16 cellular contexts compared by ENCODE assay signal in the genomic region with DNA sequence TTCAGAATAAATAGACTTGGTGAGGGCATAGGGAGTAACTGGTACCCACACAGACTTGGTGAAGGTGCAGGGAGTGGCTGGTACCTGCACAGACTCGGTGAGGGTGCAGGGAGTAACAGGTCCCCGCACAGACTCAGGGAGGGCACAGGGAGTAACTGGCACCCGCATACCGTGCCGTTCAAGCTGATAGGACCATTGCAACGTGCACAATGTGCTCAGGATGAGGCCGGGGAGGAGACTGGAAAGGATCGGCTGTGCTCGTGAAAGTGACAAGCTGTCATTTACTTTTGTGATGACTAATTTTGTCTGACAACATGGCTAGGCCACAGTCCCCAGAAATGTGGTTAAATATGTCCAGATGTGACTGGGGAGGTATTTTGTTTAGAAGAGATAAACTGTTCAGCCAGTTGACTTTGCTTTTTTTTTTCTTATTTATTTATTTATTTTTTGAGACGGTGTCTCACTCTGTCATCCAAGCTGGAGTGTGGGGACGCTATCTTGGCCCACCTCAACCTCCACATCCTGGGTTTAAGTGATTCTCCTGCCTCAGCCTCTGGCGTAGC.
DNase-seq lines count a peak whose midpoint lies in the region; ATAC-seq lines count a peak whose summit lies in the region.
"Had no signal": no experiment of that assay in that cellular context is flagged by ENCODE, and none has a peak within 500 bp of the region (broad histone marks: within the 10 kb centered on the region; RNA-seq: fewer than 3 reads in every experiment).

No MANE protein-coding gene starts in this region.

- intact Hi-C loops in CD4-positive, alpha-beta memory T cell (cut with micrococcal nuclease) = no loop called here

- no peak overlapping the region for H3K4me3 Mint-ChIP-seq in activated T-cell treated with anti-CD3 and anti-CD28 coated beads, Interleukin-2, amount 50 U/mL, for 72 hours
- H3K4me3 Mint-ChIP-seq in activated CD4-positive, alpha-beta memory T cell treated with anti-CD3 and anti-CD28 coated beads, Interleukin-2, amount 10 ng/mL, durations not matched to agents 7 days and 5 days = no peak overlapping the region
- no peak overlapping the region for H3K4me3 Mint-ChIP-seq in stimulated activated naive CD8-positive, alpha-beta T cell treated with anti-CD3 and anti-CD28 coated beads, Interleukin-15, amount 100 ng/mL, for 72 hours
- H3K4me3 Mint-ChIP-seq in CD4-positive, alpha-beta memory T cell = no peak overlapping the region

- no peaks in the 10 kb centered on the region for H3K9me3 ChIP-seq in CD4-positive, alpha-beta memory T cell (ENCODE audit: control insufficient read depth in 1 of 2, low read length in 2 of 2)
- H3K9me3 ChIP-seq: SJCRH30 had no signal

- H3K9me3 Mint-ChIP-seq in activated T-cell treated with anti-CD3 and anti-CD28 coated beads, Interleukin-2, amount 50 U/mL, for 72 hours = no peaks in the 10 kb centered on the region
- no peaks in the 10 kb centered on the region for H3K9me3 Mint-ChIP-seq in activated CD4-positive, alpha-beta memory T cell treated with anti-CD3 and anti-CD28 coated beads, Interleukin-2, amount 10 ng/mL, durations not matched to agents 7 days and 5 days
- H3K9me3 Mint-ChIP-seq in stimulated activated naive CD8-positive, alpha-beta T cell treated with anti-CD3 and anti-CD28 coated beads, Interleukin-15, amount 100 ng/mL, for 72 hours = no peaks in the 10 kb centered on the region
- H3K9me3 Mint-ChIP-seq in CD4-positive, alpha-beta memory T cell = no peaks in the 10 kb centered on the region

- H3K27ac ChIP-seq in CD4-positive, alpha-beta memory T cell (ENCODE audit: low read depth, low read length) = no peak overlapping the region
- H3K27ac ChIP-seq: HL-60, SJCRH30 had no signal

- no peak overlapping the region for H3K27ac Mint-ChIP-seq in activated T-cell treated with anti-CD3 and anti-CD28 coated beads, Interleukin-2, amount 50 U/mL, for 72 hours
- H3K27ac Mint-ChIP-seq in activated CD4-positive, alpha-beta memory T cell treated with anti-CD3 and anti-CD28 coated beads, Interleukin-2, amount 10 ng/mL, durations not matched to agents 7 days and 5 days = no peak overlapping the region
- no peak overlapping the region for H3K27ac Mint-ChIP-seq in stimulated activated naive CD8-positive, alpha-beta T cell treated with anti-CD3 and anti-CD28 coated beads, Interleukin-15, amount 100 ng/mL, for 72 hours
- no peak overlapping the region for H3K27ac Mint-ChIP-seq in CD4-positive, alpha-beta memory T cell

- H3K36me3 ChIP-seq in CD4-positive, alpha-beta memory T cell (ENCODE audit: insufficient read depth, low read length) = no peaks in the 10 kb centered on the region
- H3K36me3 ChIP-seq: SJCRH30 had no signal

- H3K4me1 Mint-ChIP-seq in activated T-cell treated with anti-CD3 and anti-CD28 coated beads, Interleukin-2, amount 50 U/mL, for 72 hours (ENCODE audit: low read depth) = peaks cover 12% of the 10 kb centered on the region
- H3K4me1 Mint-ChIP-seq in activated CD4-positive, alpha-beta memory T cell treated with anti-CD3 and anti-CD28 coated beads, Interleukin-2, amount 10 ng/mL, durations not matched to agents 7 days and 5 days = peaks cover 12% of the 10 kb centered on the region
- peaks cover 15% of the 10 kb centered on the region for H3K4me1 Mint-ChIP-seq in stimulated activated naive CD8-positive, alpha-beta T cell treated with anti-CD3 and anti-CD28 coated beads, Interleukin-15, amount 100 ng/mL, for 72 hours
- H3K4me1 Mint-ChIP-seq in CD4-positive, alpha-beta memory T cell = peaks cover 1 to 20% (median 6%) of the 10 kb centered on the region in 4 donors

- H3K27me3 Mint-ChIP-seq in activated T-cell treated with anti-CD3 and anti-CD28 coated beads, Interleukin-2, amount 50 U/mL, for 72 hours (ENCODE audit: low read depth) = no peaks in the 10 kb centered on the region
- H3K27me3 Mint-ChIP-seq in activated CD4-positive, alpha-beta memory T cell treated with anti-CD3 and anti-CD28 coated beads, Interleukin-2, amount 10 ng/mL, durations not matched to agents 7 days and 5 days = no peaks in the 10 kb centered on the region
- H3K27me3 Mint-ChIP-seq in stimulated activated naive CD8-positive, alpha-beta T cell treated with anti-CD3 and anti-CD28 coated beads, Interleukin-15, amount 100 ng/mL, for 72 hours = no peaks in the 10 kb centered on the region
- no peaks in the 10 kb centered on the region for H3K27me3 Mint-ChIP-seq in CD4-positive, alpha-beta memory T cell

- no peaks in the 10 kb centered on the region for H3K27me3 ChIP-seq in CD4-positive, alpha-beta memory T cell (ENCODE audit: insufficient read depth, low read length)
- H3K27me3 ChIP-seq: SJCRH30 had no signal

- peak; percentile 9 to 17 for DNase-seq in activated T-cell treated with anti-CD3 and anti-CD28 coated beads, Interleukin-2, amount 50 U/mL, for 72 hours
- DNase-seq in activated T-cell treated with anti-CD3 and anti-CD28 coated beads for 4 hours (no peak), OCI-M1 (lab: John Stamatoyannopoulos, UW) (peak; percentile 91), cerebellar nuclear complex (lab: John Stamatoyannopoulos, UW) (no peak)
- peak; percentile 25 for DNase-seq in activated CD4-positive, alpha-beta memory T cell treated with anti-CD3 and anti-CD28 coated beads, Interleukin-2, amount 10 ng/mL, durations not matched to agents 7 days and 5 days
- DNase-seq in stimulated activated naive CD8-positive, alpha-beta T cell treated with anti-CD3 and anti-CD28 coated beads, Interleukin-15, amount 100 ng/mL, for 72 hours = no peak
- DNase-seq in CD4-positive, alpha-beta memory T cell = no peak
- DNase-seq: C1 segment of cervical spinal cord, DMS 273 treated with DMSO at 0.1 percent for 48 hours, GDM1, HCEC 1CT, NCI-H187, NCI-H526 treated with DMSO at 0.1 percent for 48 hours had no signal

- CTCF ChIA-PET in activated CD4-positive, alpha-beta memory T cell treated with anti-CD3 and anti-CD28 coated beads, Interleukin-2, amount 10 ng/mL, durations not matched to agents 7 days and 5 days (lab: Charles Lee) = interaction anchor here (0.6 kb wide), 1 partner anchor 80 kb away, joined by 4 read pairs; no protein-coding TSS in a partner anchor
- CTCF ChIA-PET in CD4-positive, alpha-beta memory T cell (lab: Charles Lee; ENCODE audit: partially characterized antibody) = interaction anchor here (0.8 kb wide), 1 partner anchor 14 kb away, joined by 3 read pairs; no protein-coding TSS in a partner anchor

- no peaks in the 10 kb centered on the region for H3K4me1 ChIP-seq in CD4-positive, alpha-beta memory T cell (ENCODE audit: insufficient read depth, low read length)
- H3K4me1 ChIP-seq: SJCRH30 had no signal

- ATAC-seq in activated T-cell treated with anti-CD3 and anti-CD28 coated beads, Interleukin-2, amount 50 U/mL, for 72 hours (replicated peaks in 1 of 2) = peak; percentile 72 to 83
- ATAC-seq in stimulated activated naive CD8-positive, alpha-beta T cell treated with anti-CD3 and anti-CD28 coated beads, Interleukin-15, amount 100 ng/mL, for 72 hours = peak; percentile 72
- no peak for ATAC-seq in GM21447 (IDR thresholded peaks at IDR 0.05; ENCODE audit: unreplicated experiment)

- peaks cover 0 to 2% of the 10 kb centered on the region in 2 donors for H3K36me3 Mint-ChIP-seq in activated T-cell treated with anti-CD3 and anti-CD28 coated beads, Interleukin-2, amount 50 U/mL, for 72 hours (ENCODE audit: insufficient read depth in 2 of 2)
- peaks cover 2% of the 10 kb centered on the region for H3K36me3 Mint-ChIP-seq in activated CD4-positive, alpha-beta memory T cell treated with anti-CD3 and anti-CD28 coated beads, Interleukin-2, amount 10 ng/mL, durations not matched to agents 7 days and 5 days (ENCODE audit: low read depth)
- peaks cover 22 to 30% of the 10 kb centered on the region in 2 donors for H3K36me3 Mint-ChIP-seq in CD4-positive, alpha-beta memory T cell

- POLR2A ChIA-PET in activated CD4-positive, alpha-beta memory T cell treated with anti-CD3 and anti-CD28 coated beads, Interleukin-2, amount 10 ng/mL, durations not matched to agents 7 days and 5 days (lab: Charles Lee) = interaction anchor here (1.1 kb wide), 1 partner anchor 12 kb away, joined by 3 read pairs; no protein-coding TSS in a partner anchor
- POLR2A ChIA-PET in CD4-positive, alpha-beta memory T cell (lab: Charles Lee; ENCODE audit: partially characterized antibody) = interaction anchor here (0.5 to 0.9 kb wide), 2 partner anchors 75 to 146 kb away, joined by 4 read pairs; no protein-coding TSS in a partner anchor

- H3K4me3 ChIP-seq in CD4-positive, alpha-beta memory T cell (ENCODE audit: low read length in 2 of 2) = no peak overlapping the region
- H3K4me3 ChIP-seq: SJCRH30 had no signal

Comparison
In these comparisons a context has a peak if more than half of its experiments do, and no peak if none do; other contexts are left out.
1. DNase-seq: peak in activated T-cell treated with anti-CD3 and anti-CD28 coated beads, Interleukin-2, amount 50 U/mL, for 72 hours (2 of 2), OCI-M1 (single experiment) and activated CD4-positive, alpha-beta memory T cell treated with anti-CD3 and anti-CD28 coated beads, Interleukin-2, amount 10 ng/mL, durations not matched to agents 7 days and 5 days (single experiment); none in activated T-cell treated with anti-CD3 and anti-CD28 coated beads for 4 hours (single experiment), stimulated activated naive CD8-positive, alpha-beta T cell treated with anti-CD3 and anti-CD28 coated beads, Interleukin-15, amount 100 ng/mL, for 72 hours (0 of 2), CD4-positive, alpha-beta memory T cell (0 of 5) and cerebellar nuclear complex (0 of 2).